ENCODE assay signal across 21 cellular contexts in the genomic region with DNA sequence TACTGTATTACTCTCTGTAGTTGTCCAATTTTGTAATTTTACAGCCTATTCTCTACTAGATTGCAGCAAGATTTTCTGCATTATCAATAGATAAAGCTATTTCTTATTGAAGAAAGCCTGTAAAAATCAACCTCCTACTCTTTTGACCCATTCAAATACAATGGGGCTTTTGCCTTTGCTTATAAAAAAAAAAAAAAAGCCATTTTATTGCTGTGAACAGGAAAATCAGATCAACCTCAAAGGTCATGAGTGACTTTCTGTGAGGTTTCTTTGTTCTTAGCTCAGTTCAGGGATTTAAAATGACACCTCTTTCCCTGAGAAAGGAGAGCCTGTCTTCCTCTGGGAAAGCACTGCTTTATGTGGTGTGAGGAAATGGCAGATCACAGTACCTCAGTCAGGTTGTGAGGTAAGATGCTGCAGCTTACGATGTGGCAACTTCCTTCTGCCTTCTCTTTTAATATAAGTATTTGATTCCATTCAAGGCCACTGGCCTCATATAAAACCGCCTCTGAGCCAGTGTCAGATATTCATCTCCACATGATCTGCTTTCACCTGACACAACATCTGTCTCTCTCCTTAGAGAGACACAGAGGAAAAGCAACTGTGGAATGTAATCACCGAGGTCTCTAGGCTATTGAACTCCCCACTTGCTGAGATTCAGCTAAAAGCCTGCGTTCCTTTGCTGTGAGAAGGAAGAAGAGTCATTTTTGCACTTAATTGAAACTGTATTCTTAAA.
DNase-seq lines count a peak whose midpoint lies in the region; ATAC-seq, FAIRE-seq and TF ChIP-seq lines count a peak whose summit lies in the region.
"Had no signal": no experiment of that assay in that cellular context is flagged by ENCODE, and none has a peak within 500 bp of the region (broad histone marks: within the 10 kb centered on the region; RNA-seq: fewer than 3 reads in every experiment).

No MANE protein-coding gene starts in this region.

- H4K91ac ChIP-seq in H1 (replicated peaks; ENCODE audit: insufficient read length, low read length): no peak overlapping the region

- DNase-seq in Calu3 (peak; percentile 11), NCI-H526 (lab: John Stamatoyannopoulos, UW) (peak; percentile 26 to 42), H1 (ENCODE audit: low read depth in 1 of 2, low spot score in 2 of 2) (no peak), nephron progenitor cell (no peak), C1 segment of cervical spinal cord (lab: John Stamatoyannopoulos, UW) (no peak), stomach (no peak), Kasumi-1 (lab: John Stamatoyannopoulos, UW) (no peak)
- DNase-seq: Caco-2, DMS79, GOT3, KBM-7, NCI-H1048, NCI-H146, NCI-H2081 treated with DMSO at 0.1 percent for 48 hours had no signal

- H3K36me3 ChIP-seq in H1 (ENCODE audit: control insufficient read depth in 2 of 4, insufficient read depth in 4 of 4, low read length in 3 of 4) (no peaks in the 10 kb centered on the region), stomach (no peaks in the 10 kb centered on the region)
- H3K36me3 ChIP-seq: SJSA1 had no signal

- no peak overlapping the region for H3K56ac ChIP-seq in H1 (replicated peaks; ENCODE audit: insufficient read length, low read depth, low read length)

- no peaks in the 10 kb centered on the region for H3K36me3 Mint-ChIP-seq in Calu3 (ENCODE audit: insufficient read depth, unreplicated experiment)
- H3K36me3 Mint-ChIP-seq in nephron progenitor cell (ENCODE audit: low read depth): no peaks in the 10 kb centered on the region
- H3K36me3 Mint-ChIP-seq: CD14-positive monocyte had no signal

- no peak overlapping the region for H3K4me2 ChIP-seq in H1 (ENCODE audit: insufficient read depth in 1 of 2, low read depth in 2 of 2, low read length in 2 of 2)
- H3K4me2 ChIP-seq: A549 had no signal

- TF ChIP-seq POLR2A in H1 (IDR thresholded peaks at IDR 0.05; ENCODE audit: control extremely low read depth in 1 of 2, low read depth in 2 of 2, low read length in 2 of 2) (no peak), stomach (IDR thresholded peaks at IDR 0.05) (no peak)

- no peaks in the 10 kb centered on the region for H4K20me1 ChIP-seq in H1 (replicated peaks in 1 of 2; ENCODE audit: control insufficient read depth in 1 of 2, insufficient read depth in 2 of 2, low read length in 2 of 2)

- H3K4me1 Mint-ChIP-seq in Calu3 (ENCODE audit: low read depth, unreplicated experiment) (peaks cover 29% of the 10 kb centered on the region), nephron progenitor cell (peaks cover 13% of the 10 kb centered on the region)
- H3K4me1 Mint-ChIP-seq: CD14-positive monocyte had no signal

- no peak overlapping the region for H2AK5ac ChIP-seq in H1 (ENCODE audit: low read depth, low read length)

- H2BK15ac ChIP-seq in H1 (ENCODE audit: low read length): no peak overlapping the region

- ATAC-seq in HG03097 (IDR thresholded peaks at IDR 0.05; ENCODE audit: low FRiP score, unreplicated experiment): no peak
- ATAC-seq: A549 had no signal

- H3K9me3 ChIP-seq in H1 (ENCODE audit: insufficient read depth in 2 of 2, low read depth in 1 of 2, low read length in 1 of 2): peaks cover 8% of the 10 kb centered on the region in 2 experiments; a peak in 2 of 4 replicates
- H3K9me3 ChIP-seq in stomach: peaks cover 0 to 10% (median 8%) of the 10 kb centered on the region in 4 donors
- H3K9me3 ChIP-seq: A549, Caco-2, SJSA1 had no signal

- no peak for FAIRE-seq in H1 (lab: Jason Lieb, UNC)
- FAIRE-seq: A549, GM12892 had no signal

- peak overlapping the region; percentile 86 for H2AFZ ChIP-seq in H1 (ENCODE audit: low read length)

- H3K79me2 ChIP-seq in H1 (ENCODE audit: control insufficient read depth in 1 of 2, insufficient read depth in 2 of 2, low read length in 2 of 2): no peaks in the 10 kb centered on the region

- H3K23ac ChIP-seq in H1 (ENCODE audit: insufficient read length): no peak overlapping the region

- no peaks in the 10 kb centered on the region for H3K27me3 Mint-ChIP-seq in Calu3 (ENCODE audit: unreplicated experiment)
- peaks cover 3% of the 10 kb centered on the region for H3K27me3 Mint-ChIP-seq in nephron progenitor cell (ENCODE audit: low read depth, poor library complexity)

- H3K79me1 ChIP-seq in H1 (ENCODE audit: low read depth, low read length): no peaks in the 10 kb centered on the region

- no peak overlapping the region for H3K9ac ChIP-seq in H1 (replicated peaks in 1 of 4; ENCODE audit: extremely low read depth in 1 of 4, low read depth in 3 of 4, low read length in 3 of 4)

- intact Hi-C loops in Calu3 (cut with micrococcal nuclease; ENCODE audit: unreplicated experiment) (no loop called here), stomach (cut with DNase I; ENCODE audit: low total_unique reads) (no loop called here)

- WGBS in H1 (ENCODE audit: extremely low coverage in 1 of 2, insufficient coverage in 1 of 2, insufficient read length in 1 of 2, insufficient replicate concordance in 2 of 2, low coverage in 1 of 2, low lambda C conversion rate in 2 of 2, missing lambda C conversion rate in 1 of 2), 2 experiments: 86% methylated on average over 4 of the region's 4 CpGs; no CpG with 5 or more reads in 1 of the 2 experiments
- 51 to 57% (median 53%) methylated on average over 4 of the region's 4 CpGs for WGBS in stomach, 5 donors

- POLR2A ChIA-PET in H1 (lab: Charles Lee; ENCODE audit: partially characterized antibody): interaction anchor here (0.6 kb wide), 1 partner anchor 208 kb away, joined by 3 read pairs; no protein-coding TSS in a partner anchor

- H3K4me3 Mint-ChIP-seq in Calu3 (ENCODE audit: low read depth, unreplicated experiment): no peak overlapping the region
- H3K4me3 Mint-ChIP-seq in nephron progenitor cell: no peak overlapping the region
- H3K4me3 Mint-ChIP-seq: CD14-positive monocyte had no signal

- no peak overlapping the region for H4K5ac ChIP-seq in H1 (ENCODE audit: insufficient read length, low read depth, low read length)

- H3K27ac ChIP-seq in H1 (ENCODE audit: low read depth, low read length) (no peak overlapping the region), stomach (no peak overlapping the region)
- H3K27ac ChIP-seq: A549, HL-60, RWPE1, SJSA1 had no signal

- no peak overlapping the region for H2BK120ac ChIP-seq in H1 (replicated peaks; ENCODE audit: low read depth, low read length)

- H3K18ac ChIP-seq in H1 (ENCODE audit: extremely low read depth, low read length): no peak overlapping the region

- TF ChIP-seq RAD21 in H1 (IDR thresholded peaks at IDR 0.05 in 1 of 2, conservative IDR thresholded peaks at IDR 0.05 in 1 of 2; ENCODE audit: low read depth in 2 of 2, low read length in 2 of 2): no peak

- no peak overlapping the region for H2BK5ac ChIP-seq in H1 (ENCODE audit: low read depth, low read length)

- no TSS peak for BruUV-seq in Calu3 (replicated peaks; lab: Mats Ljungman, UMichigan)

- TF ChIP-seq CTCF in Calu3 (IDR thresholded peaks at IDR 0.05; ENCODE audit: unreplicated experiment) (no peak), H1 (IDR thresholded peaks at IDR 0.05; ENCODE audit: control extremely low read depth in 1 of 3, insufficient read depth in 1 of 3, low read depth in 1 of 3, low read length in 3 of 3) (no peak), nephron progenitor cell (IDR thresholded peaks at IDR 0.05) (no peak), stomach (IDR thresholded peaks at IDR 0.05) (no peak)

- no peaks in the 10 kb centered on the region; the same call in 1 of the 2 replicates for H3K23me2 ChIP-seq in H1 (ENCODE audit: low read depth, low read length)

- peaks cover 6% of the 10 kb centered on the region for H3K9me3 Mint-ChIP-seq in Calu3 (ENCODE audit: low read depth, unreplicated experiment)
- peaks cover 9% of the 10 kb centered on the region for H3K9me3 Mint-ChIP-seq in nephron progenitor cell

- H3K27ac Mint-ChIP-seq in Calu3 (ENCODE audit: unreplicated experiment): no peak overlapping the region
- H3K27ac Mint-ChIP-seq in nephron progenitor cell: peak overlapping the region; percentile 9
- H3K27ac Mint-ChIP-seq: CD14-positive monocyte had no signal

- H4K8ac ChIP-seq in H1 (ENCODE audit: extremely low read depth, insufficient read depth, low read length): no peak overlapping the region

- TF ChIP-seq EP300 in H1 (IDR thresholded peaks at IDR 0.05; ENCODE audit: borderline replicate concordance in 1 of 2, low read depth in 2 of 2, low read length in 2 of 2) (no peak), stomach (IDR thresholded peaks at IDR 0.05) (no peak)

- H3K4ac ChIP-seq in H1 (replicated peaks; ENCODE audit: insufficient read length, low read depth, low read length): no peak overlapping the region

- H3K4me3 ChIP-seq in H1 (ENCODE audit: extremely low read depth in 1 of 4, insufficient read depth in 2 of 4, low read depth in 3 of 4, low read length in 4 of 4): no peak overlapping the region
- no peak overlapping the region for H3K4me3 ChIP-seq in stomach
- H3K4me3 ChIP-seq: A549, SJSA1 had no signal

- H3K27me3 ChIP-seq in H1 (replicated peaks in 1 of 4; ENCODE audit: control insufficient read depth in 3 of 4, extremely low read depth in 1 of 4, insufficient read depth in 3 of 4, low read length in 3 of 4) (no peaks in the 10 kb centered on the region), stomach (no peaks in the 10 kb centered on the region)
- H3K27me3 ChIP-seq: SJSA1 had no signal

- no peak overlapping the region for H2BK20ac ChIP-seq in H1 (ENCODE audit: low read length)

- no peak overlapping the region for H3K14ac ChIP-seq in H1 (ENCODE audit: insufficient read length)

- H2BK12ac ChIP-seq in H1 (ENCODE audit: low read depth, low read length): no peak overlapping the region

- CTCF ChIA-PET in Calu3 (lab: Charles Lee) (interaction anchor here (0.6 to 0.7 kb wide), 4 partner anchors 185 to 849 kb away, joined by 3 to 6 read pairs (median 4); no protein-coding TSS in a partner anchor), H1 (lab: Charles Lee; ENCODE audit: partially characterized antibody) (interaction anchor here (0.6 to 1.0 kb wide), 3 partner anchors 29 to 534 kb away, joined by 3 to 4 read pairs (median 3); no protein-coding TSS in a partner anchor)

- H3K4me1 ChIP-seq in H1 (replicated peaks in 1 of 4; ENCODE audit: control insufficient read depth in 3 of 4, insufficient read depth in 4 of 4, low read length in 3 of 4): no peaks in the 10 kb centered on the region
- H3K4me1 ChIP-seq in stomach: no peaks in the 10 kb centered on the region
- H3K4me1 ChIP-seq: A549, Caco-2, SJSA1 had no signal

TF ChIP-seq in H1, 55 proteins besides CTCF, POLR2A, EP300 and RAD21:
- TF ChIP-seq GABPA (IDR thresholded peaks at IDR 0.05; ENCODE audit: borderline replicate concordance, insufficient read depth, low read length) (no peak), BRCA1 (IDR thresholded peaks at IDR 0.05; ENCODE audit: low read depth, low read length) (no peak), NRF1 (IDR thresholded peaks at IDR 0.05; ENCODE audit: low read depth, low read length) (no peak)

Comparison
In these comparisons a context has a peak if more than half of its experiments do, and no peak if none do; other contexts are left out.
1. DNase-seq: peak in Calu3 (single experiment) and NCI-H526 (2 of 2); none in H1 (0 of 2), nephron progenitor cell (single experiment), C1 segment of cervical spinal cord (0 of 14), stomach (single experiment) and Kasumi-1 (0 of 2).